10 cellular contexts compared by ENCODE assay signal in genomic region chr4:65865489-65865888, GRCh38.
DNase-seq lines count a peak whose midpoint lies in the region; ATAC-seq, FAIRE-seq and TF ChIP-seq lines count a peak whose summit lies in the region.
"Had no signal": no experiment of that assay in that cellular context is flagged by ENCODE, and none has a peak within 500 bp of the region (broad histone marks: within the 10 kb centered on the region; RNA-seq: fewer than 3 reads in every experiment).

No MANE protein-coding gene starts in this region.

- WGBS in pancreas, 2 donors: 36 to 49% methylated on average over 4 of the region's 4 CpGs

- no peak overlapping the region for H3K4me3 Mint-ChIP-seq in progenitor cell of endocrine pancreas (ENCODE audit: low read depth)

- TF ChIP-seq CTCF in GM12864 (IDR thresholded peaks at IDR 0.05; ENCODE audit: low read depth, low read length, missing control alignments): peak; percentile 27
- TF ChIP-seq CTCF in progenitor cell of endocrine pancreas (IDR thresholded peaks at IDR 0.05; ENCODE audit: unreplicated experiment): peak; percentile 56
- no peak for TF ChIP-seq CTCF in pancreas (IDR thresholded peaks at IDR 0.05)

- DNase-seq in GM12864 (ENCODE audit: low read depth) (no peak), NAMALWA (ENCODE audit: low spot score) (peak; percentile 44), cerebellar cortex (ENCODE audit: low spot score) (peak; percentile 9), progenitor cell of endocrine pancreas (ENCODE audit: low spot score, unreplicated experiment) (no peak), pancreas (no peak), ecto neural progenitor cell (ENCODE audit: low spot score) (no peak)
- no peak for DNase-seq in stimulated activated CD4-positive, alpha-beta T cell treated with anti-CD3 and anti-CD28 coated beads, Interleukin-4, amount 100 ng/mL, for 24 hours
- DNase-seq: activated T-cell treated with anti-CD3 and anti-CD28 coated beads, Interleukin-2, amount 50 U/mL, for 1 hour; midbrain had no signal

- H3K9me3 ChIP-seq in pancreas: no peaks in the 10 kb centered on the region

- H3K36me3 Mint-ChIP-seq in progenitor cell of endocrine pancreas (ENCODE audit: insufficient read depth): no peaks in the 10 kb centered on the region

- intact Hi-C loops in pancreas (cut with DNase I): no loop called here

- no peak for ATAC-seq in pancreas

- no peak overlapping the region for H3K27ac Mint-ChIP-seq in progenitor cell of endocrine pancreas

- no peak overlapping the region for H3K27ac ChIP-seq in pancreas

- H3K27me3 Mint-ChIP-seq in progenitor cell of endocrine pancreas: no peaks in the 10 kb centered on the region

- H3K4me3 ChIP-seq in GM12864 (ENCODE audit: low read depth, low read length): no peak overlapping the region
- H3K4me3 ChIP-seq in pancreas: no peak overlapping the region

- H3K36me3 ChIP-seq in pancreas: no peaks in the 10 kb centered on the region

- H3K9me3 Mint-ChIP-seq in progenitor cell of endocrine pancreas (ENCODE audit: low read depth): no peaks in the 10 kb centered on the region

- H3K27me3 ChIP-seq in pancreas: no peaks in the 10 kb centered on the region

- H3K4me1 ChIP-seq in pancreas: no peaks in the 10 kb centered on the region

- no peak for FAIRE-seq in pancreas (lab: Jason Lieb, UNC)
- FAIRE-seq: endometrium had no signal

- no peaks in the 10 kb centered on the region for H3K4me1 Mint-ChIP-seq in progenitor cell of endocrine pancreas (ENCODE audit: low read depth)

Comparison
In these comparisons a context has a peak if more than half of its experiments do, and no peak if none do; other contexts are left out.
1. DNase-seq: peak in NAMALWA (single experiment) and cerebellar cortex (single experiment); none in GM12864 (single experiment), progenitor cell of endocrine pancreas (single experiment), pancreas (0 of 6), stimulated activated CD4-positive, alpha-beta T cell treated with anti-CD3 and anti-CD28 coated beads, Interleukin-4, amount 100 ng/mL, for 24 hours (single experiment) and ecto neural progenitor cell (single experiment).
2. CTCF ChIP-seq: peak in GM12864 (single experiment) and progenitor cell of endocrine pancreas (single experiment); none in pancreas (0 of 4).